Comparison of ENCODE assay signal across 8 cellular contexts in the genomic region with DNA sequence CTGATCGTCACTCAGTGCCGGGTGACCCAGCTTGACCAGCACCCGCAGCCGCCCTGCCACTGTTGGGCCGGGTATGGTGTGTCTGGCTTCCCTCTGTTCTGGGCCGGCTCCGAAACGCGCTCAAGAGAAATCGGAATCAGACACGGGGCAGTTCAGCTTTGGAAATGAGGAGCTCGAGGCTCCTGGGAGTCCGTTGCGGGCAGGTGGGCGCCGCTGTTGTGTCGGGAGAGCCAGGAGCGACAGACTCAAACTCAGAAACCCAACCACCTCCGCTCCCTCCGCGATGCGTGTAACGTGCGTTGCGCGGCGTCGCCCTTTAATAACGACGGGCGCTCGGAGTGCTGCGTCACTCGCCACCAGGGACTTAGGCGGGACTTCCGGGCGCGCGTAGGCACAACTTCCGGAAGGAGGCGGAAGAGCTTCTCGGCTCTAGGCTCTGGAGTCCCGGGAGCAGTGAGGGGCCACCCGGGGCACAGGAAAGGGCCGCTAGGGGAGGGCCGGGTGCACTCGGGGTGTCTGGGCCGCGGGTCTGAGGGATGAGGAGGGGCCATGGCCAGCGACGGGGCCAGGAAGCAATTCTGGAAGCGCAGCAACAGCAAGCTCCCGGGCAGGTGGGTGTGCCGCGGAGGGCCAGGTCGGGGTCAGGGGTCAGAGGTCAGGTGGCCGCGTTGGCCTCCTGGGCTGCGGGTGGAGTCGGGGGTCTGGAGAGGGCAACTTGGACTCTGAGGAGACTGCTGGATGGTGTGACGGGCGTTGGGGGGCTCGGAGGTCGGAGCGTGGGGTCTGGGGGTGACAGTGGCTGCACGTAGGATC. TPM values are rescaled to one million over a fixed set of nuclear protein-coding genes. Genes with fewer than 3 reads are reported as not detected.
A peak's percentile ranks its signal among the peaks of the same experiment; 100 is the strongest.
DNase-seq lines count a peak whose midpoint lies in the region; ATAC-seq, FAIRE-seq and TF ChIP-seq lines count a peak whose summit lies in the region.

A gene with protein sequence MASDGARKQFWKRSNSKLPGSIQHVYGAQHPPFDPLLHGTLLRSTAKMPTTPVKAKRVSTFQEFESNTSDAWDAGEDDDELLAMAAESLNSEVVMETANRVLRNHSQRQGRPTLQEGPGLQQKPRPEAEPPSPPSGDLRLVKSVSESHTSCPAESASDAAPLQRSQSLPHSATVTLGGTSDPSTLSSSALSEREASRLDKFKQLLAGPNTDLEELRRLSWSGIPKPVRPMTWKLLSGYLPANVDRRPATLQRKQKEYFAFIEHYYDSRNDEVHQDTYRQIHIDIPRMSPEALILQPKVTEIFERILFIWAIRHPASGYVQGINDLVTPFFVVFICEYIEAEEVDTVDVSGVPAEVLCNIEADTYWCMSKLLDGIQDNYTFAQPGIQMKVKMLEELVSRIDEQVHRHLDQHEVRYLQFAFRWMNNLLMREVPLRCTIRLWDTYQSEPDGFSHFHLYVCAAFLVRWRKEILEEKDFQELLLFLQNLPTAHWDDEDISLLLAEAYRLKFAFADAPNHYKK (plus strand): TSS at position 413 of the 813 bp plus-strand sequence. CDS start 137 bp downstream, at position 550.

- peak; percentile 85 for DNase-seq in NCI-H2196 treated with DMSO at 0.1 percent for 48 hours (lab: John Stamatoyannopoulos, UW; ENCODE audit: unreplicated experiment)
- peak; percentile 93 for DNase-seq in WERI-Rb-1
- DNase-seq in breast epithelium (ENCODE audit: low spot score in 2 of 2) = peak; percentile 89 to 95

- FAIRE-seq in A204.1 (lab: Jason Lieb, UNC) = peak; percentile 88

- intact Hi-C loops in breast epithelium (cut with DNase I; ENCODE audit: low total_unique reads) = no loop called here

- H3K36me3 ChIP-seq in WERI-Rb-1 (peaks cover 10% of the 10 kb centered on the region), breast epithelium (no peaks in the 10 kb centered on the region), skeletal muscle tissue (ENCODE audit: control insufficient read depth in 3 of 3, insufficient read depth in 3 of 3, low read length in 3 of 3) (peaks cover 2 to 4% (median 2%) of the 10 kb centered on the region in 3 donors)

- H3K4me1 ChIP-seq in breast epithelium (peaks cover 0 to 5% of the 10 kb centered on the region in 2 donors), skeletal muscle tissue (ENCODE audit: control insufficient read depth in 3 of 3, insufficient read depth in 3 of 3, low read length in 3 of 3) (peaks cover 25 to 43% (median 33%) of the 10 kb centered on the region in 3 donors)

- no peak for TF ChIP-seq CTCF in WERI-Rb-1 (IDR thresholded peaks at IDR 0.05; ENCODE audit: low read depth, low read length)
- peak in 2 of 3 donors; percentile 21 to 29 for TF ChIP-seq CTCF in breast epithelium (IDR thresholded peaks at IDR 0.05)

- H3K9me3 ChIP-seq in WERI-Rb-1 (ENCODE audit: severe bottlenecking) = no peaks in the 10 kb centered on the region
- H3K9me3 ChIP-seq in breast epithelium = no peaks in the 10 kb centered on the region
- H3K9me3 ChIP-seq in iPS-18c (ENCODE audit: control insufficient read depth, insufficient read depth, low read length) = no peaks in the 10 kb centered on the region
- H3K9me3 ChIP-seq in skeletal muscle tissue (ENCODE audit: control insufficient read depth in 3 of 3, low read length in 3 of 3) = no peaks in the 10 kb centered on the region

- H3K4me3 ChIP-seq in WERI-Rb-1 (ENCODE audit: low read depth, low read length) (peak within 1 kb of the TSS; percentile 97), breast epithelium (peak within 1 kb of the TSS; percentile 90 to 98 (median 94)), iPS-18c (ENCODE audit: insufficient read depth, low read depth, low read length) (peak within 1 kb of the TSS; percentile 96), skeletal muscle tissue (ENCODE audit: low read length in 3 of 3) (peak within 1 kb of the TSS; percentile 85 to 100 (median 98))

- H3K27me3 ChIP-seq in WERI-Rb-1 (ENCODE audit: insufficient read depth, low read depth, severe bottlenecking) (no peaks in the 10 kb centered on the region), breast epithelium (no peaks in the 10 kb centered on the region), skeletal muscle tissue (ENCODE audit: control insufficient read depth in 3 of 3, insufficient read depth in 3 of 3, low read length in 3 of 3) (no peaks in the 10 kb centered on the region)

- peak; percentile 96 for TF ChIP-seq POLR2A in breast epithelium (IDR thresholded peaks at IDR 0.05)

- ATAC-seq in GM18861 (IDR thresholded peaks at IDR 0.05; ENCODE audit: unreplicated experiment) (peak; percentile 55), HG03097 (IDR thresholded peaks at IDR 0.05; ENCODE audit: low FRiP score, unreplicated experiment) (peak; percentile 65)

- peak within 1 kb of the TSS; percentile 91 for H3K27ac ChIP-seq in WERI-Rb-1
- H3K27ac ChIP-seq in breast epithelium = peak within 1 kb of the TSS; percentile 94 to 98
- peak within 1 kb of the TSS; percentile 95 for H3K27ac ChIP-seq in skeletal muscle tissue (ENCODE audit: low read depth, low read length)

- H3K9ac ChIP-seq in skeletal muscle tissue (ENCODE audit: low read depth in 1 of 3, low read length in 3 of 3) = peak within 1 kb of the TSS; percentile 98 to 100 (median 100)

RNA-seq across cellular contexts. Expression of the gene that starts here (rescaled TPM):
- total RNA-seq in breast epithelium (10 to 100 TPM; 19.0 to 23.6 (median 23.6) TPM), skeletal muscle tissue (6.8 TPM)

Comparison
In these comparisons a context has a peak if more than half of its experiments do, and no peak if none do; other contexts are left out.
1. Peak in every context shown above with its lines: DNase-seq, ATAC-seq, H3K4me3 ChIP-seq and H3K27ac ChIP-seq.